8 cellular contexts compared by ENCODE assay signal in the genomic region with DNA sequence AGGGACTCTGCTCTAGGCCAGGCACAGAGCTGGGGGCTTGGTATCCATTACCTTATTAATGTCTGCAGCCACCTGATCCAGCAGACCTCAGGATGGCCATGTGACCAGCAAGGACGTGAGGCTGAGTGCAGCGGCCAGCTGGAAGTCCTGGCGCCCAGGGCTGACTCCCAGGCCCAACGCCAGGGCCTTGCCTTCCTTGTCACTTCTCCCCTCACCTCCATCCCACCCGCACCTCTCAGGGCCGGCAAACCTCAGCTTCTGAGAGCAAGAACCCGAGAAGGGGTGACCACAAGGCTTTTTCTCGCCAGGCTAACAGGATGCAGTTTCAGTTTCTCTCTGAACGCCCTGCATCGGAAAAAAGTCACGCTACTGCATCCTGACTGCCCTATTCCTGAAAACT. TPM values are rescaled to one million over a fixed set of nuclear protein-coding genes. Genes with fewer than 3 reads are reported as not detected.
DNase-seq lines count a peak whose midpoint lies in the region; ATAC-seq and TF ChIP-seq lines count a peak whose summit lies in the region.

No MANE protein-coding gene starts in this region.

- no peaks in the 10 kb centered on the region for H3K9me3 ChIP-seq in BLaER1

- H3K4me3 Mint-ChIP-seq in brain: no peak overlapping the region
- peak overlapping the region; percentile 88 for H3K4me3 Mint-ChIP-seq in natural killer cell treated with Interleukin-12 subunit alpha and Interleukin-12 subunit beta and Interleukin-15 and Interleukin-18, amount 100 ng/mL, for 72 hours

- TF ChIP-seq CTCF in brain (conservative IDR thresholded peaks at IDR 0.05): no peak

- H3K27me3 Mint-ChIP-seq in brain: no peaks in the 10 kb centered on the region
- no peaks in the 10 kb centered on the region for H3K27me3 Mint-ChIP-seq in natural killer cell treated with Interleukin-12 subunit alpha and Interleukin-12 subunit beta and Interleukin-15 and Interleukin-18, amount 100 ng/mL, for 72 hours

- DNase-seq in natural killer cell treated with Interleukin-12 subunit alpha and Interleukin-12 subunit beta and Interleukin-15 and Interleukin-18, amount 100 ng/mL, for 72 hours (ENCODE audit: low spot score): peak; percentile 79
- DNase-seq in stimulated activated CD4-positive, alpha-beta T cell treated with anti-CD3 and anti-CD28 coated beads, Interleukin-1b, Interleukin-23, amount 100 ng/mL, for 48 hours: no peak
- no peak for DNase-seq in NCI-H226
- no peak for DNase-seq in NCI-H446 treated with DMSO at 0.1 percent for 48 hours (lab: John Stamatoyannopoulos, UW)
- no peak for DNase-seq in stimulated activated CD4-positive, alpha-beta T cell treated with anti-CD3 and anti-CD28 coated beads, Interleukin-4, amount 100 ng/mL, for 24 hours

- peak overlapping the region in 4 of 5 experiments; percentile 42 to 93 (median 62) for H3K27ac Mint-ChIP-seq in brain
- H3K27ac Mint-ChIP-seq in natural killer cell treated with Interleukin-12 subunit alpha and Interleukin-12 subunit beta and Interleukin-15 and Interleukin-18, amount 100 ng/mL, for 72 hours: peak overlapping the region; percentile 83 to 85

- peak overlapping the region; percentile 73 for H3K27ac ChIP-seq in BLaER1

- H4K20me1 ChIP-seq in BLaER1: peaks cover 97% of the 10 kb centered on the region

- no peaks in the 10 kb centered on the region for H3K9me3 Mint-ChIP-seq in brain
- no peaks in the 10 kb centered on the region for H3K9me3 Mint-ChIP-seq in natural killer cell treated with Interleukin-12 subunit alpha and Interleukin-12 subunit beta and Interleukin-15 and Interleukin-18, amount 100 ng/mL, for 72 hours

- no peaks in the 10 kb centered on the region for H3K27me3 ChIP-seq in BLaER1

- H3K4me1 Mint-ChIP-seq in brain: peaks cover 23% of the 10 kb centered on the region
- H3K4me1 Mint-ChIP-seq in natural killer cell treated with Interleukin-12 subunit alpha and Interleukin-12 subunit beta and Interleukin-15 and Interleukin-18, amount 100 ng/mL, for 72 hours (ENCODE audit: low read depth in 2 of 2): peaks cover 23 to 31% of the 10 kb centered on the region in 2 donors

- ATAC-seq in GM21619 (IDR thresholded peaks at IDR 0.05; ENCODE audit: unreplicated experiment): peak; percentile 70
- peak; percentile 82 to 85 for ATAC-seq in natural killer cell treated with Interleukin-12 subunit alpha and Interleukin-12 subunit beta and Interleukin-15 and Interleukin-18, amount 100 ng/mL, for 72 hours

- peak overlapping the region; percentile 63 for H3K9ac ChIP-seq in BLaER1

- H3K36me3 Mint-ChIP-seq in brain: peaks cover 49% of the 10 kb centered on the region
- peaks cover 6% of the 10 kb centered on the region for H3K36me3 Mint-ChIP-seq in natural killer cell treated with Interleukin-12 subunit alpha and Interleukin-12 subunit beta and Interleukin-15 and Interleukin-18, amount 100 ng/mL, for 72 hours

- H3K36me3 ChIP-seq in BLaER1: peaks cover 96% of the 10 kb centered on the region

- peak overlapping the region; percentile 84 for H3K4me2 ChIP-seq in BLaER1

- peak overlapping the region; percentile 31; the same call in 1 of the 2 replicates for H3K4me3 ChIP-seq in BLaER1

- H3K4me1 ChIP-seq in BLaER1: peaks cover 52% of the 10 kb centered on the region

RNA-seq across cellular contexts. Expression of a gene that starts 15.4 kb away (rescaled TPM):
- 40.8 TPM for polyA plus RNA-seq in brain (ENCODE audit: insufficient read depth, low read depth, low replicate concordance)
- total RNA-seq in natural killer cell treated with Interleukin-12 subunit alpha and Interleukin-12 subunit beta and Interleukin-15 and Interleukin-18, amount 100 ng/mL, for 72 hours: 10 to 100 TPM; 85.2 to 94.1 TPM
